ENCODE assay signal across 2 cellular contexts in the genomic region with DNA sequence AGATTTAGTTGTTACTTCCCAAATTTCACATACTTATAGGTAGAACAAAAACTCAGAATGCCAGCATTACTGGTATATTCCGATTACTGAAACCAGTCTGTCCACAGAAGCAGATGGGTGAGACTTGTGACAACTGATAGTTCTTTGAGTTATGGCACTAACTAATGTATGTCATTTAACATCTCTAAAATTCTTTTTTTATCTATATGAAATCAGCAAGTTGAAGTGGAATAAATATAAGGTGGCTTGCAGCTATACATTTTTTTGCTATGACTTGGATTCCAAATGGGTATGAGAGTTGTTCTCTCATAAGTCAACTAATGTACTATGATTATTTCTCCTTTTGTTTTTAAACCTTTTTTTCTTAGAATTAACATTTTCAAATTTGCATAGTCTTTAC.
TF ChIP-seq lines count a peak whose summit lies in the region.

No MANE protein-coding gene starts in this region.

TF ChIP-seq in SK-N-SH, 30 proteins besides CTCF, POLR2A, EP300 and RAD21 (continued from another document):
- TF ChIP-seq, protein P1, sequence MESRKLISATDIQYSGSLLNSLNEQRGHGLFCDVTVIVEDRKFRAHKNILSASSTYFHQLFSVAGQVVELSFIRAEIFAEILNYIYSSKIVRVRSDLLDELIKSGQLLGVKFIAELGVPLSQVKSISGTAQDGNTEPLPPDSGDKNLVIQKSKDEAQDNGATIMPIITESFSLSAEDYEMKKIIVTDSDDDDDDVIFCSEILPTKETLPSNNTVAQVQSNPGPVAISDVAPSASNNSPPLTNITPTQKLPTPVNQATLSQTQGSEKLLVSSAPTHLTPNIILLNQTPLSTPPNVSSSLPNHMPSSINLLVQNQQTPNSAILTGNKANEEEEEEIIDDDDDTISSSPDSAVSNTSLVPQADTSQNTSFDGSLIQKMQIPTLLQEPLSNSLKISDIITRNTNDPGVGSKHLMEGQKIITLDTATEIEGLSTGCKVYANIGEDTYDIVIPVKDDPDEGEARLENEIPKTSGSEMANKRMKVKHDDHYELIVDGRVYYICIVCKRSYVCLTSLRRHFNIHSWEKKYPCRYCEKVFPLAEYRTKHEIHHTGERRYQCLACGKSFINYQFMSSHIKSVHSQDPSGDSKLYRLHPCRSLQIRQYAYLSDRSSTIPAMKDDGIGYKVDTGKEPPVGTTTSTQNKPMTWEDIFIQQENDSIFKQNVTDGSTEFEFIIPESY (IDR thresholded peaks at IDR 0.05; ENCODE audit: borderline replicate concordance, low read depth), result no peak
- TF ChIP-seq JUND (IDR thresholded peaks at IDR 0.05), result peak; percentile 36; the same call in 1 of the 2 replicates
- no peak for TF ChIP-seq YY1 (IDR thresholded peaks at IDR 0.05; ENCODE audit: low read depth)
- TF ChIP-seq MEF2A (IDR thresholded peaks at IDR 0.05; ENCODE audit: borderline replicate concordance, low read depth), result peak; percentile 42; the same call in 1 of the 2 replicates
- no peak for TF ChIP-seq EZH2phosphoT487 (IDR thresholded peaks at IDR 0.05; ENCODE audit: borderline replicate concordance, low read depth)
- TF ChIP-seq, protein P2, sequence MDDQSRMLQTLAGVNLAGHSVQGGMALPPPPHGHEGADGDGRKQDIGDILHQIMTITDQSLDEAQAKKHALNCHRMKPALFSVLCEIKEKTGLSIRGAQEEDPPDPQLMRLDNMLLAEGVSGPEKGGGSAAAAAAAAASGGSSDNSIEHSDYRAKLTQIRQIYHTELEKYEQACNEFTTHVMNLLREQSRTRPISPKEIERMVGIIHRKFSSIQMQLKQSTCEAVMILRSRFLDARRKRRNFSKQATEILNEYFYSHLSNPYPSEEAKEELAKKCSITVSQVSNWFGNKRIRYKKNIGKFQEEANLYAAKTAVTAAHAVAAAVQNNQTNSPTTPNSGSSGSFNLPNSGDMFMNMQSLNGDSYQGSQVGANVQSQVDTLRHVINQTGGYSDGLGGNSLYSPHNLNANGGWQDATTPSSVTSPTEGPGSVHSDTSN (IDR thresholded peaks at IDR 0.05), result peak; percentile 71
- TF ChIP-seq FOXJ3 (CRISPR knock-in tag; IDR thresholded peaks at IDR 0.05), result no peak
- TF ChIP-seq IRF3 (IDR thresholded peaks at IDR 0.05; ENCODE audit: low read depth, low read length), result no peak
- TF ChIP-seq, protein P3, sequence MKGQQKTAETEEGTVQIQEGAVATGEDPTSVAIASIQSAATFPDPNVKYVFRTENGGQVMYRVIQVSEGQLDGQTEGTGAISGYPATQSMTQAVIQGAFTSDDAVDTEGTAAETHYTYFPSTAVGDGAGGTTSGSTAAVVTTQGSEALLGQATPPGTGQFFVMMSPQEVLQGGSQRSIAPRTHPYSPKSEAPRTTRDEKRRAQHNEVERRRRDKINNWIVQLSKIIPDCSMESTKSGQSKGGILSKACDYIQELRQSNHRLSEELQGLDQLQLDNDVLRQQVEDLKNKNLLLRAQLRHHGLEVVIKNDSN (IDR thresholded peaks at IDR 0.05; ENCODE audit: borderline replicate concordance, low read depth), result no peak
- no peak for TF ChIP-seq USF2 (IDR thresholded peaks at IDR 0.05; ENCODE audit: borderline replicate concordance, low read depth, low read length)
- TF ChIP-seq FOSL2 (IDR thresholded peaks at IDR 0.05; ENCODE audit: borderline replicate concordance, low read depth), result no peak
- TF ChIP-seq CHD2 (IDR thresholded peaks at IDR 0.05; ENCODE audit: low read length, partially characterized antibody), result no peak
- no peak for TF ChIP-seq SMC3 (IDR thresholded peaks at IDR 0.05; ENCODE audit: low read depth, low read length)
- no peak for TF ChIP-seq MXI1 (IDR thresholded peaks at IDR 0.05; ENCODE audit: low read depth, low read length)
- peak; percentile 36; the same call in 1 of the 2 replicates for TF ChIP-seq TCF12 (IDR thresholded peaks at IDR 0.05)
TF ChIP-seq in SK-N-SH: peak in this region for 4.

TF ChIP-seq in SK-N-SH treated with all-trans-retinoic acid at 6 μM for 48 hours, 23 proteins besides CTCF, POLR2A, EP300 and RAD21 (continued from another document):
- TF ChIP-seq CREB5 (CRISPR knock-in tag; IDR thresholded peaks at IDR 0.05; ENCODE audit: low read depth) (no peak), TCF4 (CRISPR knock-in tag; IDR thresholded peaks at IDR 0.05; ENCODE audit: borderline replicate concordance) (no peak), ZFP30 (CRISPR knock-in tag; IDR thresholded peaks at IDR 0.05) (no peak), ARNTL (CRISPR knock-in tag; IDR thresholded peaks at IDR 0.05; ENCODE audit: borderline replicate concordance, low read depth) (no peak), ESRRG (CRISPR knock-in tag; IDR thresholded peaks at IDR 0.05) (no peak), POU6F1 (CRISPR knock-in tag; IDR thresholded peaks at IDR 0.05; ENCODE audit: borderline replicate concordance, low read depth) (no peak), GLIS3 (CRISPR knock-in tag; IDR thresholded peaks at IDR 0.05) (no peak), PATZ1 (CRISPR knock-in tag; IDR thresholded peaks at IDR 0.05; ENCODE audit: borderline replicate concordance) (no peak)
